ENCODE assay signal across 1 cellular context in the genomic region with DNA sequence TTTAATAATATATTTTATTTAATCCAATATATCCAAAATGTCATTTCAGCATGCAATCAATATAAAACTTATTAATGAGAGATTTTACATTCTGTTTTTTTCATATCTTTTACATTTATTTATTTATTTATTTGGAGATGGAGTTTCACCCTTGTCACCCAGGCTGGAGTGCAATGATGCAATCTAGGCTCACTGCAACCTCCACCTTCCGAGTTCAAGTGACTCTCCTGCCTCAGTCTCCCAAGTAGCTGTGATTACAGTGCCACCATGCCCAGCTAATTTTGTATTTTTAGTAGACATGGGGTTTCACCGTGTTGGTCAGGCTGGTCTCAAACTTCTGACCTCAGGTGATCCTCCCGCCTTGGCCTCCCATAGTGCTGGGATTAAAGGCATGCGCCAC.
TF ChIP-seq lines count a peak whose summit lies in the region.
"Not testable (repeated sequence)": the region's sequence is repeated elsewhere in the genome, so short reads cannot be mapped to it uniquely, and the experiment has no call there.

No MANE protein-coding gene starts in this region.

TF ChIP-seq in HepG2, 621 proteins besides CTCF, POLR2A, EP300 and RAD21:
- TF ChIP-seq ATF7 (IDR thresholded peaks at IDR 0.05), result peak; percentile 13; the same call in 1 of the 2 replicates
- TF ChIP-seq ATF7 (CRISPR knock-in tag; IDR thresholded peaks at IDR 0.05), result not testable (repeated sequence)
